In the genomic region with DNA sequence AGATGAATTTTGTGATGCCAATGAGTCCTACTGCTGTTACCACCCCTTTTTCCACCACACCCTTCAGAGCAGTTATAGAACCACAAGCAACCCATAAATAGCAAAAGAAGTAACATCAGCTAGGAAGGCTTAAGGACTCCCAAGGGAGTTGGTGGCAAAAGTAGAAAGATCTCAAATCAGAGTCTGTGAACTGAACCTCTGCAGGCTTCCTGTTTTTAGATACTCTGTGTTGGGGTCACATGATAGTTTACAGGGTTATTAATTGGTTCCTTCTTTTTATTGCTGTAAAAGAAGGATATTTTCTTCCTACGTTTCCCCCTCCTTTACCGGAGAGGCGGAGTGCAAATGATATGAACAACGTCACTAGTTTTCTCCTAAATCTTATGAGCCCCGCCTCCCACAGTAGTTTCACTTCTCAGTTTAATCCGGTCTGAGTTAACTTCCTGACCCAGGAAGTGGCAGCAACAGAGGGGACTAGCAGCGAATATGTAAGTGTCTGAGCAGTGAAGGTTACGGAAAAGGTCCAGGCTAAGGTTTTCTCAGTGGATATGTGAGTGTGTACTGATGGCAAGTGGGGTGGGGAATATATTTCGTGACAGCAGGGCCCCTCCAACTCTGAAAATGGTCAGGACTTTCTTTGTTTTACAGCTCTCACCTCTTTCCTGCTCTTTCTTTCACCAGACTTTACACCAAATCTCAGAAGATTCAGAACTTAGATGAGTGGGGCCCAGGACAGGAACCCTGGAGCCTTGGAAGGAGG, we compare ENCODE assay signal across 8 cellular contexts. TPM values are rescaled to one million over a fixed set of nuclear protein-coding genes. Genes with fewer than 3 reads are reported as not detected.
A peak's percentile ranks its signal among the peaks of the same experiment; 100 is the strongest.
DNase-seq lines count a peak whose midpoint lies in the region; ATAC-seq and TF ChIP-seq lines count a peak whose summit lies in the region.

A gene with protein sequence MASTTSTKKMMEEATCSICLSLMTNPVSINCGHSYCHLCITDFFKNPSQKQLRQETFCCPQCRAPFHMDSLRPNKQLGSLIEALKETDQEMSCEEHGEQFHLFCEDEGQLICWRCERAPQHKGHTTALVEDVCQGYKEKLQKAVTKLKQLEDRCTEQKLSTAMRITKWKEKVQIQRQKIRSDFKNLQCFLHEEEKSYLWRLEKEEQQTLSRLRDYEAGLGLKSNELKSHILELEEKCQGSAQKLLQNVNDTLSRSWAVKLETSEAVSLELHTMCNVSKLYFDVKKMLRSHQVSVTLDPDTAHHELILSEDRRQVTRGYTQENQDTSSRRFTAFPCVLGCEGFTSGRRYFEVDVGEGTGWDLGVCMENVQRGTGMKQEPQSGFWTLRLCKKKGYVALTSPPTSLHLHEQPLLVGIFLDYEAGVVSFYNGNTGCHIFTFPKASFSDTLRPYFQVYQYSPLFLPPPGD (plus strand): TSS at position 435 of the 760 bp plus-strand sequence. CDS start 3,721 bp downstream, outside the sequence.

- H3K27ac ChIP-seq in OCI-LY3 (ENCODE audit: low read length) (peak within 1 kb of the TSS; percentile 84), esophagus squamous epithelium (peak within 1 kb of the TSS; percentile 92 to 97 (median 94)), subcutaneous abdominal adipose tissue (ENCODE audit: low read depth, low read length) (peak within 1 kb of the TSS; percentile 92)

- TF ChIP-seq POLR2A in GM18526 (IDR thresholded peaks at IDR 0.05; ENCODE audit: extremely low read depth, insufficient read length) (peak; percentile 80), esophagus squamous epithelium (IDR thresholded peaks at IDR 0.05) (peak in 3 of 4 donors; percentile 86 to 95 (median 91))

- H3K4me1 Mint-ChIP-seq in natural killer cell treated with Interleukin-12 subunit alpha and Interleukin-12 subunit beta and Interleukin-15 and Interleukin-18, amount 100 ng/mL, for 72 hours (ENCODE audit: low read depth in 2 of 2) = peaks cover 76 to 79% of the 10 kb centered on the region in 2 donors

- H3K9me3 Mint-ChIP-seq in natural killer cell treated with Interleukin-12 subunit alpha and Interleukin-12 subunit beta and Interleukin-15 and Interleukin-18, amount 100 ng/mL, for 72 hours = peaks cover 3% of the 10 kb centered on the region

- peak; percentile 72 for ATAC-seq in HG03045 (IDR thresholded peaks at IDR 0.05; ENCODE audit: unreplicated experiment)
- peak; percentile 95 for ATAC-seq in natural killer cell treated with Interleukin-12 subunit alpha and Interleukin-12 subunit beta and Interleukin-15 and Interleukin-18, amount 100 ng/mL, for 72 hours

- H4K20me1 ChIP-seq in OCI-LY3 (ENCODE audit: insufficient read depth, low read length) = no peaks in the 10 kb centered on the region

- H3K4me1 ChIP-seq in OCI-LY3 (ENCODE audit: low read length) (peaks cover 12% of the 10 kb centered on the region), esophagus squamous epithelium (peaks cover 7 to 69% (median 41%) of the 10 kb centered on the region in 3 donors), subcutaneous abdominal adipose tissue (ENCODE audit: control insufficient read depth in 5 of 5, insufficient read depth in 5 of 5, low read length in 5 of 5) (peaks cover 0 to 55% (median 41%) of the 10 kb centered on the region in 5 donors)

- peak within 1 kb of the TSS; percentile 90 for H3K4me2 ChIP-seq in OCI-LY3 (ENCODE audit: low read length)

- H3K36me3 ChIP-seq in OCI-LY3 (replicated peaks; ENCODE audit: low read depth, low read length) (peaks cover 13% of the 10 kb centered on the region), esophagus squamous epithelium (peaks cover 4 to 29% (median 13%) of the 10 kb centered on the region in 3 donors), subcutaneous abdominal adipose tissue (ENCODE audit: control insufficient read depth in 5 of 5, insufficient read depth in 5 of 5, low read length in 5 of 5) (peaks cover 6 to 17% (median 16%) of the 10 kb centered on the region in 5 donors)

- in situ Hi-C loops in ACHN (cut with HindIII; ENCODE audit: low pct_ligation_motif_present, low pct_unique_long_range_greater_than_20kb, low sequenced_read_pairs) = no loop called here

- peak within 1 kb of the TSS; percentile 79 for H2AFZ ChIP-seq in OCI-LY3 (ENCODE audit: low read depth, low read length)

- H3K4me3 ChIP-seq in OCI-LY3 (ENCODE audit: low read length) = peak within 1 kb of the TSS; percentile 97
- H3K4me3 ChIP-seq in esophagus squamous epithelium = peak within 1 kb of the TSS; percentile 48 to 66 (median 62)
- peak within 1 kb of the TSS; percentile 66 to 91 (median 80) for H3K4me3 ChIP-seq in subcutaneous abdominal adipose tissue (ENCODE audit: low read depth in 1 of 5, low read length in 5 of 5)

- peak within 1 kb of the TSS; percentile 93 for H3K4me3 Mint-ChIP-seq in natural killer cell treated with Interleukin-12 subunit alpha and Interleukin-12 subunit beta and Interleukin-15 and Interleukin-18, amount 100 ng/mL, for 72 hours

- intact Hi-C loops in esophagus squamous epithelium (cut with DNase I) = no loop called here

- DNase-seq in ACHN (peak; percentile 83), esophagus squamous epithelium (lab: John Stamatoyannopoulos, UW) (peak; percentile 44)
- DNase-seq in activated T-cell treated with anti-CD3 and anti-CD28 coated beads, Interleukin-2, amount 50 U/mL, for 1 hour = peak; percentile 56
- peak; percentile 88 for DNase-seq in natural killer cell treated with Interleukin-12 subunit alpha and Interleukin-12 subunit beta and Interleukin-15 and Interleukin-18, amount 100 ng/mL, for 72 hours (ENCODE audit: low spot score)

- peak within 1 kb of the TSS; percentile 88 to 97 for H3K27ac Mint-ChIP-seq in natural killer cell treated with Interleukin-12 subunit alpha and Interleukin-12 subunit beta and Interleukin-15 and Interleukin-18, amount 100 ng/mL, for 72 hours

- no peaks in the 10 kb centered on the region for H3K27me3 Mint-ChIP-seq in natural killer cell treated with Interleukin-12 subunit alpha and Interleukin-12 subunit beta and Interleukin-15 and Interleukin-18, amount 100 ng/mL, for 72 hours

- H3K36me3 Mint-ChIP-seq in natural killer cell treated with Interleukin-12 subunit alpha and Interleukin-12 subunit beta and Interleukin-15 and Interleukin-18, amount 100 ng/mL, for 72 hours = peaks cover 29% of the 10 kb centered on the region

- peaks cover 10% of the 10 kb centered on the region for H3K79me2 ChIP-seq in OCI-LY3 (ENCODE audit: low read length)

- no peak for TF ChIP-seq CTCF in OCI-LY3 (IDR thresholded peaks at IDR 0.05; ENCODE audit: low read depth, low read length)
- TF ChIP-seq CTCF in esophagus squamous epithelium (IDR thresholded peaks at IDR 0.05) = no peak

- 0 to 2% methylated on average over 9 of the region's 9 CpGs for WGBS in esophagus squamous epithelium, 2 donors

- H3K9ac ChIP-seq in OCI-LY3 (ENCODE audit: low read length) (peak within 1 kb of the TSS; percentile 96), subcutaneous abdominal adipose tissue (ENCODE audit: low read length in 5 of 5) (peak within 1 kb of the TSS; percentile 73 to 95 (median 80))

- H3K27me3 ChIP-seq in OCI-LY3 (ENCODE audit: low read depth, low read length) (no peaks in the 10 kb centered on the region), esophagus squamous epithelium (no peaks in the 10 kb centered on the region), subcutaneous abdominal adipose tissue (ENCODE audit: control insufficient read depth in 5 of 5, insufficient read depth in 4 of 5, low read length in 5 of 5) (no peaks in the 10 kb centered on the region)

- H3K9me3 ChIP-seq in OCI-LY3 (ENCODE audit: insufficient read depth, low read length) = no peaks in the 10 kb centered on the region
- H3K9me3 ChIP-seq in esophagus squamous epithelium = no peaks in the 10 kb centered on the region
- peaks cover 0 to 5% (median 0%) of the 10 kb centered on the region in 5 donors for H3K9me3 ChIP-seq in subcutaneous abdominal adipose tissue (ENCODE audit: control insufficient read depth in 5 of 5, low read length in 5 of 5)

RNA-seq across cellular contexts. Expression of the gene that starts here (rescaled TPM):
- 1 to 10 TPM; 7.7 to 9.0 (median 8.5) TPM for total RNA-seq in esophagus squamous epithelium
- 10 to 100 TPM; 17.8 to 19.1 TPM for total RNA-seq in natural killer cell treated with Interleukin-12 subunit alpha and Interleukin-12 subunit beta and Interleukin-15 and Interleukin-18, amount 100 ng/mL, for 72 hours

Comparison
In these comparisons a context has a peak if more than half of its experiments do, and no peak if none do; other contexts are left out.
1. Peak in every context shown above with its lines: DNase-seq, ATAC-seq, H3K4me3 ChIP-seq and H3K27ac ChIP-seq.